In the genomic region with DNA sequence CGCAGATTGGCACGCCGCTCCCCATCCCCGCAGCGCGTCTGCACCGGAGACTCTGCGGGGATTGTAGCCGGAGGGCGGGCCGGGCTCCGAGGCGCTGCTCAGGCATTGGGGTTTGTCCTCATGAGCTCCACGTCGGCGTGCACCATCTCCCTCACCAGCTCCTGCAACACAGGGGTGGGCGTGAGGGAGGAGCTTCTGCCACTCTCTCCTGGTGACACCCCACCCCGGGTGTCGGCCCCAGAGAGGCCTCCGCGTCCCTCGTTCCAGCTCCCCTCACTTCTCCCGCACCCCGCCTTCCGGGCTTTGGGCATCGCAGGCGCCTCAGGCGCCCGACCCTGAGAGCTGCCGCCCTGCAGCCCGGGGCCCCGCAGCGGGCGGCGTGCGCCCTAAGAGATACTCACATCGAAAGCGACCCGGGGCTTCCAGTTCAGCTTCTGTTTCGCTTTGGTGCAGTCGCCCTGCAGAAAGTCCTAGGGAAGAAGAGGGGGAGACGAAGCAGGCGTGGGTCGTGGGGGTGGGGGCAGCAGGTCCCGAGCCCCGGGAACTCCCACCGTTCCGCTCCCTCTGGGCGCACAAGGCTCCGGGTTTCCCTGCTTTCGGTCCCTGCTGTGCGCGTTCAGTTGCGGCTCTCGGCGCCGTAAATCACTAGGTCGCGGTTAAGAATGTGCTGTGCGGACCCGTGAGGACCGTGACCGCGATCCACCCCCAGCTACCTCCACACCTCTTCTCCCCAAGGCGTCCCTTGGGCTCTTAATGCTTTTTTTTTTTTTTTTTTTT, we compare ENCODE assay signal across 8 cellular contexts. TPM values are rescaled to one million over a fixed set of nuclear protein-coding genes. Genes with fewer than 3 reads are reported as not detected.
DNase-seq lines count a peak whose midpoint lies in the region; ATAC-seq and TF ChIP-seq lines count a peak whose summit lies in the region.

No MANE protein-coding gene starts in this region.

- no peaks in the 10 kb centered on the region for H3K36me3 ChIP-seq in ectodermal cell (ENCODE audit: control insufficient read depth, insufficient read depth, low read length)
- H3K36me3 ChIP-seq in muscle layer of colon (ENCODE audit: insufficient read depth, low read length), result no peaks in the 10 kb centered on the region

- DNase-seq in AG09309 (ENCODE audit: low read depth) (no peak), UCSD-AML1 (lab: John Stamatoyannopoulos, UW; ENCODE audit: unreplicated experiment) (no peak), NAMALWA (ENCODE audit: low spot score) (no peak), DMS53 treated with DMSO at 0.1 percent for 48 hours (lab: John Stamatoyannopoulos, UW; ENCODE audit: unreplicated experiment) (no peak)

- no peak for TF ChIP-seq CTCF in AG09309 (IDR thresholded peaks at IDR 0.05; ENCODE audit: control insufficient read depth, insufficient read depth, low read depth, low read length, missing control alignments)

- no peak overlapping the region for H3K9ac ChIP-seq in muscle layer of colon (ENCODE audit: low read length)

- H3K9me3 ChIP-seq in ectodermal cell (ENCODE audit: control insufficient read depth, low read length) (no peaks in the 10 kb centered on the region), muscle layer of colon (ENCODE audit: low read length) (no peaks in the 10 kb centered on the region)

- 1% methylated on average over 64 to 65 of the region's 65 CpGs for WGBS in ectodermal cell, 2 experiments

- peaks cover 25% of the 10 kb centered on the region for H3K4me1 ChIP-seq in ectodermal cell (ENCODE audit: control insufficient read depth, insufficient read depth, low read length)
- peaks cover 6% of the 10 kb centered on the region for H3K4me1 ChIP-seq in muscle layer of colon (ENCODE audit: insufficient read depth, low read length)

- H3K27me3 ChIP-seq in ectodermal cell (ENCODE audit: control insufficient read depth, insufficient read depth, low read length, poor library complexity, severe bottlenecking) (peaks cover 100% of the 10 kb centered on the region), muscle layer of colon (ENCODE audit: control insufficient read depth in 1 of 2, insufficient read depth in 2 of 2, low read length in 2 of 2) (peaks cover 76 to 82% of the 10 kb centered on the region in 2 donors)

- ATAC-seq in HG02973 (IDR thresholded peaks at IDR 0.05; ENCODE audit: unreplicated experiment), result peak; percentile 44
- ATAC-seq in HG02588 (IDR thresholded peaks at IDR 0.05; ENCODE audit: unreplicated experiment), result no peak

- peak overlapping the region; percentile 70 for H3K4me3 ChIP-seq in AG09309 (ENCODE audit: control insufficient read depth, low read depth, low read length)
- H3K4me3 ChIP-seq in ectodermal cell (ENCODE audit: insufficient read depth, low read depth, low read length), result peak overlapping the region; percentile 22
- peak overlapping the region; percentile 42 to 72 for H3K4me3 ChIP-seq in muscle layer of colon (ENCODE audit: low read depth in 1 of 2, low read length in 2 of 2)

- H3K27ac ChIP-seq in ectodermal cell (ENCODE audit: insufficient read depth, low read depth, low read length, poor library complexity, severe bottlenecking), result no peak overlapping the region
- H3K27ac ChIP-seq in muscle layer of colon (ENCODE audit: low read depth, low read length), result no peak overlapping the region

RNA-seq across cellular contexts. Expression of gene FOXC1, which starts 14.5 kb away (rescaled TPM):
- polyA plus RNA-seq in ectodermal cell (2013, experiment 1 of 4), result 0.52 TPM
- 0.48 TPM for polyA plus RNA-seq in ectodermal cell (2013, experiment 2 of 4)
- 1.2 TPM for polyA plus RNA-seq in ectodermal cell (2013, experiment 3 of 4)
- polyA plus RNA-seq in ectodermal cell (2013, experiment 4 of 4), result 0.89 TPM
